ENCODE assay signal across 18 cellular contexts in genomic region chr12:29158364-29158763, GRCh38. TPM values are rescaled to one million over a fixed set of nuclear protein-coding genes. Genes with fewer than 3 reads are reported as not detected.
DNase-seq lines count a peak whose midpoint lies in the region; ATAC-seq and TF ChIP-seq lines count a peak whose summit lies in the region.
"Had no signal": no experiment of that assay in that cellular context is flagged by ENCODE, and none has a peak within 500 bp of the region (broad histone marks: within the 10 kb centered on the region; RNA-seq: fewer than 3 reads in every experiment).

No MANE protein-coding gene starts in this region.

- H3K14ac ChIP-seq in H9 (ENCODE audit: insufficient read depth, low read length): no peak overlapping the region

- TF ChIP-seq CTCF in GM13977 (IDR thresholded peaks at IDR 0.05; ENCODE audit: extremely low read depth, insufficient read depth, missing control alignments): no peak
- no peak for TF ChIP-seq CTCF in H9 (conservative IDR thresholded peaks at IDR 0.05)

- peaks cover 5% of the 10 kb centered on the region for H3K79me1 ChIP-seq in H9 (ENCODE audit: insufficient read depth, low read depth, low read length, poor library complexity, severe bottlenecking)

- H3K79me2 ChIP-seq in H9 (ENCODE audit: insufficient read depth, low read length): no peaks in the 10 kb centered on the region

- H4K20me1 ChIP-seq in H9 (ENCODE audit: control insufficient read depth, insufficient read depth, insufficient read length): no peaks in the 10 kb centered on the region

- no peak overlapping the region for H3K56ac ChIP-seq in H9 (ENCODE audit: insufficient read length, low read depth, low read length)

- H2BK5ac ChIP-seq in H9 (ENCODE audit: insufficient read length, low read length): no peak overlapping the region

- no peak overlapping the region for H3K27ac Mint-ChIP-seq in H9
- H3K27ac Mint-ChIP-seq: activated naive CD8-positive, alpha-beta T cell treated with anti-CD3 and anti-CD28 coated beads, Interleukin-2, amount 10 ng/mL, durations not matched to agents 7 days and 5 days; stimulated activated naive CD8-positive, alpha-beta T cell treated with anti-CD3 and anti-CD28 coated beads, Interleukin-15, Interleukin-2, amounts not matched to agents 100 ng/mL and 50 ng/mL, for 24 hours had no signal

- in situ Hi-C loops in GM13977 (cut with MboI; ENCODE audit: low pct_unique_long_range_greater_than_20kb, low sequenced_read_pairs, unreplicated experiment): no loop called here

- no peak overlapping the region for H4K91ac ChIP-seq in H9 (ENCODE audit: insufficient read length, low read depth, low read length)

- H2BK20ac ChIP-seq in H9 (ENCODE audit: low read depth, low read length, poor library complexity, severe bottlenecking): no peak overlapping the region

- H3K9ac ChIP-seq in H9 (ENCODE audit: extremely low read depth, insufficient read length, low read length): no peak overlapping the region

- no CpG with 5 or more reads among the region's 2 CpGs for WGBS in H9 (ENCODE audit: extremely low coverage, insufficient read length, low lambda C conversion rate)

- peak; percentile 34 for DNase-seq in GDM1 (lab: John Stamatoyannopoulos, UW)
- DNase-seq in NOMO-1 (lab: John Stamatoyannopoulos, UW; ENCODE audit: unreplicated experiment in 2 of 2): peak; percentile 79 to 95
- DNase-seq in fibroblast of gingiva (ENCODE audit: low read depth): peak; percentile 14
- DNase-seq in occipital lobe (lab: John Stamatoyannopoulos, UW): peak; percentile 11
- no peak for DNase-seq in GM13977 (ENCODE audit: low spot score)
- no peak for DNase-seq in NCI-H1417 (lab: John Stamatoyannopoulos, UW)
- DNase-seq in H9: no peak
- DNase-seq: activated CD4-positive, alpha-beta T cell treated with anti-CD3 and anti-CD28 coated beads for 48 hours; activated naive CD8-positive, alpha-beta T cell treated with anti-CD3 and anti-CD28 coated beads, Interleukin-2, amount 10 ng/mL, durations not matched to agents 7 days and 5 days; DND-41; NCI-H146; NCI-H510A treated with DMSO at 0.1 percent for 48 hours; T-helper 2 cell had no signal

- H3K36me3 Mint-ChIP-seq in H9 (ENCODE audit: insufficient read depth in 1 of 3, low read depth in 3 of 3): no peaks in the 10 kb centered on the region; a peak in 1 of 7 replicates

- H3K4ac ChIP-seq in H9 (ENCODE audit: low read depth, low read length): no peak overlapping the region

- no peak overlapping the region for H2BK120ac ChIP-seq in H9 (ENCODE audit: low read depth, low read length, poor library complexity, severe bottlenecking)

- H2AK5ac ChIP-seq in H9 (ENCODE audit: insufficient read length, low read length): no peak overlapping the region

- no peaks in the 10 kb centered on the region; the same call in 1 of the 2 replicates for H3K4me1 ChIP-seq in H9 (ENCODE audit: insufficient read depth, low read length)

- H3K9me3 ChIP-seq in H9 (ENCODE audit: control insufficient read depth, low read depth, low read length): no peaks in the 10 kb centered on the region

- H4K5ac ChIP-seq in H9 (ENCODE audit: insufficient read length, low read depth, low read length): no peak overlapping the region

- ATAC-seq in HG02981 (IDR thresholded peaks at IDR 0.05; ENCODE audit: unreplicated experiment): no peak

- H3K9me3 Mint-ChIP-seq in H9: no peaks in the 10 kb centered on the region
- H3K9me3 Mint-ChIP-seq: activated naive CD8-positive, alpha-beta T cell treated with anti-CD3 and anti-CD28 coated beads, Interleukin-2, amount 10 ng/mL, durations not matched to agents 7 days and 5 days; stimulated activated naive CD8-positive, alpha-beta T cell treated with anti-CD3 and anti-CD28 coated beads, Interleukin-15, Interleukin-2, amounts not matched to agents 100 ng/mL and 50 ng/mL, for 24 hours had no signal

- H3K18ac ChIP-seq in H9 (ENCODE audit: insufficient read length, low read depth, low read length): no peak overlapping the region

- H4K8ac ChIP-seq in H9 (replicated peaks; ENCODE audit: insufficient read length, low read depth, low read length): no peak overlapping the region

- peaks cover 5 to 9% of the 10 kb centered on the region in 2 experiments for H3K4me1 Mint-ChIP-seq in H9

- no peak overlapping the region for H3K27ac ChIP-seq in H9 (ENCODE audit: insufficient read length, low read depth, low read length)
- H3K27ac ChIP-seq: C4-2B, cardiac muscle cell had no signal

- H2BK12ac ChIP-seq in H9 (ENCODE audit: insufficient read length, low read depth, low read length): no peak overlapping the region

- no peaks in the 10 kb centered on the region for H3K27me3 Mint-ChIP-seq in H9 (ENCODE audit: low read depth)
- H3K27me3 Mint-ChIP-seq: activated naive CD8-positive, alpha-beta T cell treated with anti-CD3 and anti-CD28 coated beads, Interleukin-2, amount 10 ng/mL, durations not matched to agents 7 days and 5 days; stimulated activated naive CD8-positive, alpha-beta T cell treated with anti-CD3 and anti-CD28 coated beads, Interleukin-15, Interleukin-2, amounts not matched to agents 100 ng/mL and 50 ng/mL, for 24 hours had no signal

- no peak overlapping the region for H3K23ac ChIP-seq in H9 (ENCODE audit: insufficient read length, low read depth, low read length)

- H3K4me3 Mint-ChIP-seq in H9: no peak overlapping the region
- H3K4me3 Mint-ChIP-seq: activated naive CD8-positive, alpha-beta T cell treated with anti-CD3 and anti-CD28 coated beads, Interleukin-2, amount 10 ng/mL, durations not matched to agents 7 days and 5 days; stimulated activated naive CD8-positive, alpha-beta T cell treated with anti-CD3 and anti-CD28 coated beads, Interleukin-15, Interleukin-2, amounts not matched to agents 100 ng/mL and 50 ng/mL, for 24 hours had no signal

- no peaks in the 10 kb centered on the region for H3K23me2 ChIP-seq in H9 (ENCODE audit: insufficient read length, low read depth, low read length, poor library complexity, severe bottlenecking)

- H3K4me2 ChIP-seq in H9 (ENCODE audit: insufficient read depth, insufficient read length, low read length): no peak overlapping the region
- H3K4me2 ChIP-seq: smooth muscle cell had no signal

- H2BK15ac ChIP-seq in H9 (ENCODE audit: low read depth, low read length): no peak overlapping the region

- H3K27me3 ChIP-seq in H9 (ENCODE audit: insufficient read depth, low read length): no peaks in the 10 kb centered on the region
- H3K27me3 ChIP-seq: cardiac muscle cell had no signal

- H3T11ph ChIP-seq in H9 (ENCODE audit: low read length): no peak overlapping the region

- no peak overlapping the region for H2AFZ ChIP-seq in H9 (ENCODE audit: low read length)

RNA-seq across cellular contexts. Expression of gene FAR2, which starts 9.3 kb away (rescaled TPM):
- total RNA-seq in occipital lobe: 62.2 TPM
- total RNA-seq in H9 (2021): 17.9 and 22.1 TPM in 2 replicates

Comparison
In these comparisons a context has a peak if more than half of its experiments do, and no peak if none do; other contexts are left out.
1. DNase-seq: peak in GDM1 (single experiment), NOMO-1 (2 of 2), fibroblast of gingiva (single experiment) and occipital lobe (single experiment); none in GM13977 (single experiment), NCI-H1417 (0 of 3) and H9 (single experiment).